ENCODE assay signal across 8 cellular contexts in the genomic region with DNA sequence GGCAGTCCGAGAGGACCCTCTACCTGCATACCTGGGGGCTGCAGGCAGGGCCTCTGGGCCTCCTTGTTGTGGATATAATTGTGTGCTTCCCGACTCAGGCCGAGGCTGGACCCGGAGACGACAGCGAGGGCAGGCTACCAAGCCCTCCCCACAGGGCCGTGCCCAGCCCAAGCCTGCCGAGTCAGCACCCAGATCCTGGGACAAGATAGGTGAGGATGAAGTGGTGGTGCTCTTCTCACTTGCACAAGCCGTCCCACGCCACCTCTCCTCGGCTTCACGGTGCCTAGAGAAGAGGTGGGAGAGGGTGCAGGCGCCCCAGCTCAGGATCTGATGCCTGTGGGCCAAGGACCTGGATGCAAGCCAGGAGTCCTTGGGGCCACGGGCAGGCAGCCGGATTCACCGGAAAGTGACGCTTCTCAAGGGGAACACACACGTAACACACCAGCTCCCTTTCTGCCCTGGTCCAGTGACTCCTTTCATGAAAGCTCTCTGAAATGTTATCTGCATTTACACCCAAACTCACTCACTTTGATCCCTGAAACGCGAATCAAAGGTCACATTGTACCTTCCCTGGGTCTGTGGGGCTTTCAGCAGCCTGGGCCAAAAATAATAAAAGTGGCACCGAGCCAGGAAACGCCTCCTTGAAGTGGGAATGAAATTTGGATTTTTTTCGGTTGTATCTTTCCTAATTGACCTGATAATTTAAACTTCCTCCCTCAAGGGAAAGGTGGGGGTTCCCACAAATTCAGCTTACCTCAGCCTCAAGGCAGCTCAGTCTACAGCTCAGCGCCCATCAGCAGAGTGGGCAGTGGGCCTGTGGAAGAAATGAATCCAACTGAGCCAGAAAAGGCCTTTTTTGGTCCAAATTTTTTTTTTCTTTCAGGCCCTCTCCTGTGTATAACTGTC. TPM values are rescaled to one million over a fixed set of nuclear protein-coding genes. Genes with fewer than 3 reads are reported as not detected.
DNase-seq lines count a peak whose midpoint lies in the region; ATAC-seq and TF ChIP-seq lines count a peak whose summit lies in the region.

No MANE protein-coding gene starts in this region.

- peaks cover 46% of the 10 kb centered on the region for H3K4me1 Mint-ChIP-seq in stimulated activated naive CD8-positive, alpha-beta T cell treated with anti-CD3 and anti-CD28 coated beads, Interleukin-15, Interleukin-2, amounts not matched to agents 100 ng/mL and 50 ng/mL, for 24 hours (ENCODE audit: low read depth)

- TF ChIP-seq POLR2A in GM18505 (IDR thresholded peaks at IDR 0.05; ENCODE audit: borderline replicate concordance, extremely low read depth, insufficient read depth, insufficient read length): peak; percentile 64

- no peak for TF ChIP-seq CTCF in A673 (conservative IDR thresholded peaks at IDR 0.05; ENCODE audit: low read depth, low read length)

- BruUV-seq in A673 (replicated peaks; lab: Mats Ljungman, UMichigan): TSS peak; percentile 42

- H3K36me3 Mint-ChIP-seq in stimulated activated naive CD8-positive, alpha-beta T cell treated with anti-CD3 and anti-CD28 coated beads, Interleukin-15, Interleukin-2, amounts not matched to agents 100 ng/mL and 50 ng/mL, for 24 hours (ENCODE audit: low read depth): peaks cover 29% of the 10 kb centered on the region

- WGBS in esophagus, 2 donors: 5 to 7% methylated on average over 24 of the region's 24 CpGs

- H3K27me3 ChIP-seq in A673 (replicated peaks; ENCODE audit: insufficient read depth, low read depth, low read length, poor library complexity): no peaks in the 10 kb centered on the region
- H3K27me3 ChIP-seq in esophagus (ENCODE audit: control insufficient read depth in 1 of 2, insufficient read depth in 2 of 2, low read length in 2 of 2): no peaks in the 10 kb centered on the region

- peak overlapping the region; percentile 95 for H3K27ac Mint-ChIP-seq in stimulated activated naive CD8-positive, alpha-beta T cell treated with anti-CD3 and anti-CD28 coated beads, Interleukin-15, Interleukin-2, amounts not matched to agents 100 ng/mL and 50 ng/mL, for 24 hours

- peaks cover 11% of the 10 kb centered on the region for H3K4me1 ChIP-seq in A673 (ENCODE audit: insufficient read depth, low read length, poor library complexity, severe bottlenecking)
- H3K4me1 ChIP-seq in esophagus (ENCODE audit: control insufficient read depth in 2 of 2, insufficient read depth in 2 of 2, low read length in 1 of 2): peaks cover 11 to 32% of the 10 kb centered on the region in 2 donors

- peak overlapping the region; percentile 96 for H3K4me3 ChIP-seq in A673 (ENCODE audit: low read depth, low read length, poor library complexity, severe bottlenecking)
- H3K4me3 ChIP-seq in esophagus (ENCODE audit: low read depth in 1 of 2, low read length in 2 of 2): peak overlapping the region; percentile 83 to 90

- H3K27me3 Mint-ChIP-seq in stimulated activated naive CD8-positive, alpha-beta T cell treated with anti-CD3 and anti-CD28 coated beads, Interleukin-15, Interleukin-2, amounts not matched to agents 100 ng/mL and 50 ng/mL, for 24 hours: no peaks in the 10 kb centered on the region

- POLR2A ChIA-PET in A673 (lab: Charles Lee; ENCODE audit: low non-redundant PET): no interaction called here

- ATAC-seq in GM18505 (IDR thresholded peaks at IDR 0.05; ENCODE audit: unreplicated experiment) (peak; percentile 27), HG03039 (IDR thresholded peaks at IDR 0.05; ENCODE audit: unreplicated experiment) (peak; percentile 9)

- DNase-seq in A673 (ENCODE audit: low spot score): peak; percentile 66
- DNase-seq in NCI-H69 (lab: John Stamatoyannopoulos, UW): peak; percentile 80
- peak; percentile 29 for DNase-seq in activated CD8-positive, alpha-beta memory T cell treated with anti-CD3 and anti-CD28 coated beads, Interleukin-2, amount 50 U/mL, for 24 hours (ENCODE audit: extremely low read depth)
- peak; percentile 38 for DNase-seq in myocyte (ENCODE audit: low read depth)

- H3K9me3 ChIP-seq in A673 (ENCODE audit: low read depth, low read length, poor library complexity, severe bottlenecking) (no peaks in the 10 kb centered on the region), esophagus (ENCODE audit: control insufficient read depth in 2 of 2, insufficient read depth in 1 of 2, low read depth in 1 of 2, low read length in 1 of 2) (no peaks in the 10 kb centered on the region)

- peak overlapping the region; percentile 96 for H3K4me3 Mint-ChIP-seq in stimulated activated naive CD8-positive, alpha-beta T cell treated with anti-CD3 and anti-CD28 coated beads, Interleukin-15, Interleukin-2, amounts not matched to agents 100 ng/mL and 50 ng/mL, for 24 hours

- no peaks in the 10 kb centered on the region for H3K9me3 Mint-ChIP-seq in stimulated activated naive CD8-positive, alpha-beta T cell treated with anti-CD3 and anti-CD28 coated beads, Interleukin-15, Interleukin-2, amounts not matched to agents 100 ng/mL and 50 ng/mL, for 24 hours

- intact Hi-C loops in A673 (cut with micrococcal nuclease; ENCODE audit: unreplicated experiment): no loop called here

- H3K27ac ChIP-seq in A673 (ENCODE audit: low read depth, low read length, poor library complexity, severe bottlenecking) (peak overlapping the region; percentile 95), esophagus (ENCODE audit: low read depth in 2 of 2, low read length in 1 of 2) (peak overlapping the region; percentile 84 to 97)

- H3K36me3 ChIP-seq in A673 (ENCODE audit: insufficient read depth, low read length, poor library complexity, severe bottlenecking): peaks cover 19% of the 10 kb centered on the region
- peaks cover 6 to 18% of the 10 kb centered on the region in 2 donors for H3K36me3 ChIP-seq in esophagus (ENCODE audit: control insufficient read depth in 2 of 2, insufficient read depth in 2 of 2, low read length in 1 of 2)

- CTCF ChIA-PET in A673 (lab: Charles Lee): no interaction called here

RNA-seq across cellular contexts. Expression of gene GNB1L, which starts 1.1 kb away (rescaled TPM):
- total RNA-seq in A673 (2021): 17.8 and 17.9 TPM in 2 replicates
- polyA plus RNA-seq in esophagus: 1 to 10 TPM; 4.7 to 6.6 TPM
- total RNA-seq in myocyte: 6.9 and 9.0 TPM in 2 replicates
- polyA plus RNA-seq in myocyte (2012): 8.2 TPM

RNA-seq across cellular contexts. Expression of gene RTL10, which starts 1.1 kb away (rescaled TPM):
- 22.7 and 25.6 TPM in 2 replicates for total RNA-seq in A673 (2021)
- polyA plus RNA-seq in esophagus: 10 to 100 TPM in 1 of 2 donors, 1 to 10 TPM in 1; 8.1 to 13.8 TPM
- 14.5 and 15.9 TPM in 2 replicates for total RNA-seq in myocyte
- polyA plus RNA-seq in myocyte (2012): 21.1 TPM

Comparison
In these comparisons a context has a peak if more than half of its experiments do, and no peak if none do; other contexts are left out.
1. Peak in every context shown above with its lines: DNase-seq, ATAC-seq, H3K4me3 ChIP-seq and H3K27ac ChIP-seq.
2. DNase-seq: peak in every context shown above with its lines; median percentile 80 in NCI-H69; 66 in A673; 38 in myocyte; 29 in activated CD8-positive, alpha-beta memory T cell treated with anti-CD3 and anti-CD28 coated beads, Interleukin-2, amount 50 U/mL, for 24 hours.